In the genomic region with DNA sequence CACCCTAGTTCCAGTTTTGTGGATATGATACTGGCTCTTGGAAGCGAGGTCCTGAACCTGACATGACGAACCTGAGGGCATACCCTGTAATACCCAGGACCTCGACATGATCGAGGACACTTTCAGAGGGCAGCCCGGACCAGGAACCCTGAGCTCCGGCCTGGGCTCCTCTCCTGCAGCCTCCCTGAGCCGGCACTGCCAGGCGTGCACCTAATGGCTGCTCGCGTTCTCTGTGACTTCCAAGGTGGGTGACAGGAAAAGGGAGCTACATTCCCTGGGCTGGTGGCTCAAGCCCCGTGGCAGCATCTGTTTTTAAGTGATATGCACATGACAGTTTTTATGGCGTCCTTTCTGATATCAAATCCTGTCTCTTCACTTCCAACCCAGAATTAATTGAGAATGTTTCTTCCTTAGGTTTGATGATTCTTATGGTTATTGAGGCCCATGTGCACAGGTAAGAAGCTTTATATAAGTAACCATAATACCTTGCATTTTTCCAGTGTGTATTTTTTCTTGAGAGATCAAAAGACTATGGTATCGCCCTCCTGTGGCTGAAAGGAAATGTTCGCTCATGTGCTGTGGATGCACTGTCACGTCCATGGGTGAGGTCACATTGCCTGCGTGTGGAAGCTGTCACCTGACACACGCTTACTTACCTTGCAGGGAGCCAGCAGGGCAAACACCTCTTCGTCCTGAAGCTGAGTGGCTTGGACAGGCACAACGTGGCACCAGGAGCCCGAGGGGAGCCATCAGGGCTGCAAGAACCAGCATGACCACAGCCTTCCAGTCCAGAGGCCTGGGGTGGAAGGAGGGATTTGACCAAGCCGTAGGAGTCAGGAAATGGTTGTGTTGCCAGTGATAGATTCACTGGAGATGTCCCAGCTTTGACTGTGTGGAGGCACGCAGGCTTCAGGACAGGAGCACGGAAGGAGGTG, we compare ENCODE assay signal across 7 cellular contexts.
A peak's percentile ranks its signal among the peaks of the same experiment; 100 is the strongest.
DNase-seq lines count a peak whose midpoint lies in the region; ATAC-seq and TF ChIP-seq lines count a peak whose summit lies in the region.

No MANE protein-coding gene starts in this region.

- H3K4me1 ChIP-seq in DND-41 (ENCODE audit: insufficient read depth, low read length) (no peaks in the 10 kb centered on the region), OCI-LY1 (ENCODE audit: insufficient read depth, low read length, severe bottlenecking) (no peaks in the 10 kb centered on the region), esophagus muscularis mucosa (no peaks in the 10 kb centered on the region)

- H3K9me3 ChIP-seq in DND-41 (ENCODE audit: insufficient read depth, low read length, severe bottlenecking) (no peaks in the 10 kb centered on the region), OCI-LY1 (ENCODE audit: low read length) (no peaks in the 10 kb centered on the region), esophagus muscularis mucosa (no peaks in the 10 kb centered on the region)

- peak; percentile 49 for TF ChIP-seq CTCF in DND-41 (IDR thresholded peaks at IDR 0.05; ENCODE audit: borderline replicate concordance, extremely low read depth, low read length, poor library complexity, severe bottlenecking)
- TF ChIP-seq CTCF in OCI-LY1 (IDR thresholded peaks at IDR 0.05; ENCODE audit: low read length) = peak; percentile 44; the same call in 1 of the 2 replicates
- TF ChIP-seq CTCF in kidney epithelial cell (IDR thresholded peaks at IDR 0.05; ENCODE audit: insufficient read depth, low read length, poor library complexity, severe bottlenecking) = peak; percentile 44
- TF ChIP-seq CTCF in esophagus muscularis mucosa (IDR thresholded peaks at IDR 0.05) = peak in 1 of 3 experiments; percentile 9

- intact Hi-C loops in esophagus muscularis mucosa (cut with DNase I) = no loop called here

- H3F3A ChIP-seq in OCI-LY1 (ENCODE audit: insufficient read depth, low read length) = no peaks in the 10 kb centered on the region

- ATAC-seq in DND-41 (ENCODE audit: insufficient read depth, low read depth) (no peak), HG03378 (IDR thresholded peaks at IDR 0.05; ENCODE audit: unreplicated experiment) (no peak), HG02623 (IDR thresholded peaks at IDR 0.05; ENCODE audit: unreplicated experiment) (no peak)

- H2AFZ ChIP-seq in DND-41 (ENCODE audit: low read depth, low read length) = no peak overlapping the region
- no peak overlapping the region for H2AFZ ChIP-seq in OCI-LY1 (ENCODE audit: low read length)

- H3K9ac ChIP-seq in DND-41 (ENCODE audit: low read depth, low read length) (no peak overlapping the region), OCI-LY1 (ENCODE audit: low read length) (no peak overlapping the region)

- H3K4me3 ChIP-seq in DND-41 (ENCODE audit: low read depth in 1 of 2, low read length in 2 of 2) (no peak overlapping the region), H7 (ENCODE audit: insufficient read depth, low read depth, low read length) (no peak overlapping the region), OCI-LY1 (ENCODE audit: low read depth, low read length, poor library complexity, severe bottlenecking) (no peak overlapping the region), kidney epithelial cell (ENCODE audit: low read depth, low read length) (no peak overlapping the region), esophagus muscularis mucosa (no peak overlapping the region)

- DNase-seq in DND-41 (no peak), H7 (peak; percentile 72), kidney epithelial cell (ENCODE audit: low read depth) (no peak), esophagus muscularis mucosa (ENCODE audit: extremely low spot score) (no peak)

- H3K27me3 ChIP-seq in DND-41 (ENCODE audit: insufficient read depth, low read length, poor library complexity) (peaks cover 8% of the 10 kb centered on the region), H7 (ENCODE audit: control insufficient read depth, insufficient read depth, low read length) (no peaks in the 10 kb centered on the region), OCI-LY1 (ENCODE audit: insufficient read depth, low read length) (no peaks in the 10 kb centered on the region; the same call in 1 of the 2 replicates), kidney epithelial cell (ENCODE audit: control insufficient read depth, insufficient read depth, low read length) (no peaks in the 10 kb centered on the region), esophagus muscularis mucosa (peaks cover 0 to 12% (median 0%) of the 10 kb centered on the region in 4 donors)

- no peak for TF ChIP-seq EP300 in esophagus muscularis mucosa (IDR thresholded peaks at IDR 0.05)

- TF ChIP-seq POLR2A in esophagus muscularis mucosa (IDR thresholded peaks at IDR 0.05; ENCODE audit: low read depth) = no peak

- H3K79me2 ChIP-seq in DND-41 (ENCODE audit: insufficient read depth, low read length) = no peaks in the 10 kb centered on the region
- H3K79me2 ChIP-seq in OCI-LY1 (ENCODE audit: insufficient read depth, low read length) = no peaks in the 10 kb centered on the region

- WGBS in esophagus muscularis mucosa = 78% methylated on average over 18 of the region's 23 CpGs

- no peaks in the 10 kb centered on the region for H3K36me3 ChIP-seq in DND-41 (ENCODE audit: insufficient read depth, low read length)
- no peaks in the 10 kb centered on the region for H3K36me3 ChIP-seq in H7 (replicated peaks; ENCODE audit: control insufficient read depth, insufficient read depth, low read length)
- no peaks in the 10 kb centered on the region for H3K36me3 ChIP-seq in OCI-LY1 (ENCODE audit: insufficient read depth, low read length)
- no peaks in the 10 kb centered on the region for H3K36me3 ChIP-seq in kidney epithelial cell (ENCODE audit: control insufficient read depth, insufficient read depth, low read length)
- H3K36me3 ChIP-seq in esophagus muscularis mucosa = no peaks in the 10 kb centered on the region

- H3K4me2 ChIP-seq in DND-41 (ENCODE audit: insufficient read depth, low read length) (no peak overlapping the region), OCI-LY1 (ENCODE audit: low read length) (no peak overlapping the region)

- no peaks in the 10 kb centered on the region for H3K9me2 ChIP-seq in OCI-LY1 (ENCODE audit: low read depth, low read length)

- H4K20me1 ChIP-seq in DND-41 (ENCODE audit: insufficient read depth, low read length) = no peaks in the 10 kb centered on the region
- no peaks in the 10 kb centered on the region for H4K20me1 ChIP-seq in OCI-LY1 (ENCODE audit: insufficient read depth, low read length)

- H3K27ac ChIP-seq in DND-41 (ENCODE audit: low read length) (no peak overlapping the region), OCI-LY1 (ENCODE audit: low read depth, low read length, poor library complexity, severe bottlenecking) (no peak overlapping the region), esophagus muscularis mucosa (replicated peaks in 1 of 4) (no peak overlapping the region)
